In genomic region chr17:7249830-7250229, GRCh38 we compare ENCODE assay signal across 1 cellular context.
TF ChIP-seq lines count a peak whose summit lies in the region.

No MANE protein-coding gene starts in this region.

TF ChIP-seq in K562, 482 proteins besides CTCF, POLR2A, EP300 and RAD21:
- no peak for TF ChIP-seq SETDB1 (IDR thresholded peaks at IDR 0.05; ENCODE audit: low read length)
- no peak for TF ChIP-seq MIER1 (IDR thresholded peaks at IDR 0.05; ENCODE audit: low read depth)
- peak; percentile 70 for TF ChIP-seq SPI1 (IDR thresholded peaks at IDR 0.05; ENCODE audit: borderline replicate concordance, low read depth, low read length)
- no peak for TF ChIP-seq LARP7 (IDR thresholded peaks at IDR 0.05)
- TF ChIP-seq ZNF175 (CRISPR knock-in tag; IDR thresholded peaks at IDR 0.05; ENCODE audit: low read depth): no peak
- no peak for TF ChIP-seq ZNF717 (CRISPR knock-in tag; IDR thresholded peaks at IDR 0.05)
- TF ChIP-seq ZBTB2 (IDR thresholded peaks at IDR 0.05): no peak
- TF ChIP-seq KDM2B (CRISPR knock-in tag; IDR thresholded peaks at IDR 0.05): no peak
